19 cellular contexts compared by ENCODE assay signal in the genomic region with DNA sequence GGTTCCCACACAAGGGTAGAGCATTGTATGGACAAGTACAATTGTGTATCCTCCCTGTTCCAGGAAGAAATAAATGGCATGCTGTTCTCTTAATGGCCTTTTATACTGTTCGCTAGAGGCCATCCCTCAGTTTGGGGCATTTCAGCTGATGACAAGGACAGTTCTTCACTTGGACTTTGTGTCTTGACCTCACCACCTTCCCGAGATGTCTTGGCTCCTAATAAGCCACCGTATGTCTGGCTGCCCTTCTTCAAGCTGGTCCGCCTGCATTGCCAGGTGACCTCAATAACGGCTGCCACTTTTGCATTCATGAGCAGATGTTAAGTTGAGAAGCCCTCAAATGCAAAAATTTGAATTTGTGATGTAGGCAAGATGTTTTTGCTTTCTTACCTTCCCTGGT. TPM values are rescaled to one million over a fixed set of nuclear protein-coding genes. Genes with fewer than 3 reads are reported as not detected.
DNase-seq lines count a peak whose midpoint lies in the region; ATAC-seq and TF ChIP-seq lines count a peak whose summit lies in the region.
"Had no signal": no experiment of that assay in that cellular context is flagged by ENCODE, and none has a peak within 500 bp of the region (broad histone marks: within the 10 kb centered on the region; RNA-seq: fewer than 3 reads in every experiment).

No MANE protein-coding gene starts in this region.

- intact Hi-C loops in right cardiac atrium (cut with DNase I) (no loop called here), left ventricle myocardium inferior (cut with micrococcal nuclease) (no loop called here), heart right ventricle (cut with DNase I) (no loop called here)

- no peak overlapping the region for H4K91ac ChIP-seq in neuronal stem cell (ENCODE audit: low read depth, low read length, poor library complexity)

- H3K4me1 ChIP-seq in right cardiac atrium (ENCODE audit: control insufficient read depth, insufficient read depth, low read length): peaks cover 5% of the 10 kb centered on the region
- H3K4me1 ChIP-seq in left ventricle myocardium inferior: peaks cover 12% of the 10 kb centered on the region
- H3K4me1 ChIP-seq in neuronal stem cell (ENCODE audit: control insufficient read depth in 2 of 2, insufficient read depth in 1 of 2, low read depth in 1 of 2, low read length in 2 of 2): peaks cover 20 to 28% of the 10 kb centered on the region in 2 donors
- H3K4me1 ChIP-seq in heart right ventricle: peaks cover 0 to 11% (median 0%) of the 10 kb centered on the region in 9 donors

- no peak overlapping the region for H2BK12ac ChIP-seq in neuronal stem cell (ENCODE audit: low read length)

- peak overlapping the region; percentile 66 for H2AFZ ChIP-seq in neuronal stem cell (ENCODE audit: low read length)

- H2BK15ac ChIP-seq in neuronal stem cell (ENCODE audit: low read length): no peak overlapping the region

- H3K14ac ChIP-seq in neuronal stem cell (ENCODE audit: low read length): no peak overlapping the region

- no peak overlapping the region for H3K9ac ChIP-seq in neuronal stem cell (ENCODE audit: low read depth, low read length, poor library complexity)

- no peaks in the 10 kb centered on the region for H3K79me1 ChIP-seq in neuronal stem cell (ENCODE audit: low read depth, low read length)

- WGBS in right cardiac atrium: 86% methylated on average over 5 of the region's 5 CpGs
- no CpG with 5 or more reads among the region's 5 CpGs for WGBS in neuronal stem cell (ENCODE audit: extremely low coverage in 2 of 2, insufficient read length in 2 of 2, insufficient replicate concordance in 1 of 2), 2 donors
- WGBS in heart right ventricle, 2 donors: 92 to 98% methylated on average over 5 of the region's 5 CpGs

- H3K27ac ChIP-seq in right cardiac atrium (ENCODE audit: low read length) (peak overlapping the region; percentile 62), left ventricle myocardium inferior (replicated peaks) (no peak overlapping the region), neuronal stem cell (replicated peaks; ENCODE audit: low read length) (peak overlapping the region; percentile 89), heart right ventricle (no peak overlapping the region)

- H3K27me3 ChIP-seq in right cardiac atrium (ENCODE audit: control insufficient read depth, insufficient read depth) (no peaks in the 10 kb centered on the region), left ventricle myocardium inferior (ENCODE audit: low read depth) (no peaks in the 10 kb centered on the region), neuronal stem cell (ENCODE audit: control insufficient read depth in 3 of 3, insufficient read depth in 3 of 3, low read depth in 1 of 3, low read length in 3 of 3) (no peaks in the 10 kb centered on the region), heart right ventricle (no peaks in the 10 kb centered on the region)
- H3K27me3 ChIP-seq: gastroesophageal sphincter, SJSA1, spleen had no signal

- no peak overlapping the region for H3K4ac ChIP-seq in neuronal stem cell (ENCODE audit: low read length)

- DNase-seq in right cardiac atrium: no peak
- DNase-seq in left ventricle myocardium inferior: no peak
- peak; percentile 53 for DNase-seq in cerebellum (ENCODE audit: low spot score)
- no peak for DNase-seq in neuronal stem cell (ENCODE audit: low spot score)
- DNase-seq in SHP77 treated with DMSO at 0.1 percent for 48 hours (lab: John Stamatoyannopoulos, UW): no peak
- no peak for DNase-seq in heart right ventricle
- DNase-seq: ACHN; activated CD4-positive, alpha-beta T cell treated with anti-CD3 and anti-CD28 coated beads for 1 hour; activated naive CD4-positive, alpha-beta T cell treated with Interleukin-2 at 50 U/mL for 16 hours; CD4-positive, CD25-positive, alpha-beta regulatory T cell; DMS79 treated with DMSO at 0.1 percent for 48 hours; naive thymus-derived CD4-positive, alpha-beta T cell; NCI-H187; spleen had no signal

- H3K9me3 ChIP-seq in right cardiac atrium (ENCODE audit: control insufficient read depth, low read length): no peaks in the 10 kb centered on the region
- H3K9me3 ChIP-seq in left ventricle myocardium inferior (replicated peaks): peaks cover 6% of the 10 kb centered on the region
- peaks cover 0 to 15% of the 10 kb centered on the region in 2 donors for H3K9me3 ChIP-seq in neuronal stem cell (replicated peaks in 1 of 2; ENCODE audit: control insufficient read depth in 2 of 2, insufficient read depth in 1 of 2, low read depth in 1 of 2, low read length in 2 of 2)
- peaks cover 0 to 12% (median 0%) of the 10 kb centered on the region in 11 donors for H3K9me3 ChIP-seq in heart right ventricle
- H3K9me3 ChIP-seq: gastroesophageal sphincter, SJSA1 had no signal

- peaks cover 30% of the 10 kb centered on the region for H3K36me3 ChIP-seq in left ventricle myocardium inferior
- peaks cover 0 to 12% of the 10 kb centered on the region in 2 donors for H3K36me3 ChIP-seq in neuronal stem cell (replicated peaks in 1 of 2; ENCODE audit: control insufficient read depth in 2 of 2, insufficient read depth in 2 of 2, low read length in 2 of 2)
- peaks cover 0 to 35% (median 13%) of the 10 kb centered on the region in 9 donors for H3K36me3 ChIP-seq in heart right ventricle

- H3K18ac ChIP-seq in neuronal stem cell (ENCODE audit: low read length): peak overlapping the region; percentile 46

- TF ChIP-seq CTCF in left ventricle myocardium inferior (IDR thresholded peaks at IDR 0.05; ENCODE audit: borderline replicate concordance) (no peak), heart right ventricle (IDR thresholded peaks at IDR 0.05) (no peak)

- H2AK5ac ChIP-seq in neuronal stem cell (ENCODE audit: low read depth, low read length): no peak overlapping the region

- H3K23ac ChIP-seq in neuronal stem cell (ENCODE audit: low read depth, low read length, poor library complexity): no peak overlapping the region

- no peak overlapping the region for H2BK5ac ChIP-seq in neuronal stem cell (ENCODE audit: low read length)

- no peak overlapping the region for H3K4me2 ChIP-seq in neuronal stem cell (ENCODE audit: insufficient read depth, low read length, poor library complexity, severe bottlenecking)

- no peak overlapping the region for H4K8ac ChIP-seq in neuronal stem cell (ENCODE audit: low read depth, low read length)

- H3K4me3 ChIP-seq in right cardiac atrium (ENCODE audit: low read length) (no peak overlapping the region), left ventricle myocardium inferior (no peak overlapping the region), neuronal stem cell (ENCODE audit: low read length in 2 of 2) (no peak overlapping the region), heart right ventricle (no peak overlapping the region)
- H3K4me3 ChIP-seq: gastroesophageal sphincter, lung, SJSA1, spleen had no signal

- H2BK120ac ChIP-seq in neuronal stem cell (ENCODE audit: low read depth, low read length): no peak overlapping the region

- ATAC-seq in right cardiac atrium (no peak), HG03342 (IDR thresholded peaks at IDR 0.05; ENCODE audit: unreplicated experiment) (no peak), GM18858 (IDR thresholded peaks at IDR 0.05; ENCODE audit: unreplicated experiment) (no peak), heart right ventricle (no peak)
- ATAC-seq: naive thymus-derived CD4-positive, alpha-beta T cell had no signal

RNA-seq across cellular contexts. Expression of a gene that starts 24.1 kb away (rescaled TPM):
- total RNA-seq in right cardiac atrium: 10 to 100 TPM; 68.6 to 76.9 (median 73.6) TPM
- polyA plus RNA-seq in right cardiac atrium: 14.6 TPM
- 116 TPM for total RNA-seq in left ventricle myocardium inferior
- total RNA-seq in cerebellum: 103 TPM
- polyA plus RNA-seq in neuronal stem cell (2013, experiment 1 of 2): 7.1 TPM
- 7.6 TPM for polyA plus RNA-seq in neuronal stem cell (2013, experiment 2 of 2)
- 100 to 1,000 TPM in 8 of 10 donors, 10 to 100 TPM in 2; 86.8 to 156 (median 139) TPM for total RNA-seq in heart right ventricle
- polyA plus RNA-seq in heart right ventricle: 10 to 100 TPM; 14.7 to 21.3 TPM

Comparison
In these comparisons a context has a peak if more than half of its experiments do, and no peak if none do; other contexts are left out.
1. H3K27ac ChIP-seq: peak in right cardiac atrium (single experiment) and neuronal stem cell (single experiment); none in left ventricle myocardium inferior (single experiment) and heart right ventricle (0 of 10).